1 cellular context compared by ENCODE assay signal in genomic region chr17:57875109-57876022, GRCh38.
A peak's percentile ranks its signal among the peaks of the same experiment; 100 is the strongest.
TF ChIP-seq lines count a peak whose summit lies in the region.

No MANE protein-coding gene starts in this region.

TF ChIP-seq in HepG2, 621 proteins besides CTCF, POLR2A, EP300 and RAD21 (continued from another document and continues in another):
- TF ChIP-seq PAXIP1 (CRISPR knock-in tag; conservative IDR thresholded peaks at IDR 0.05) (peak; percentile 60), ZNF274 (CRISPR knock-in tag; IDR thresholded peaks at IDR 0.05) (0 out of 2 replicates have a peak, but pooled peaks have one; percentile 34), PHF5A (CRISPR knock-in tag; IDR thresholded peaks at IDR 0.05; ENCODE audit: low read depth, unreplicated experiment) (peak; percentile 20), ZFP37 (CRISPR knock-in tag; IDR thresholded peaks at IDR 0.05; ENCODE audit: borderline replicate concordance) (no peak), DMAP1 (CRISPR knock-in tag; IDR thresholded peaks at IDR 0.05) (peak; percentile 61; the same call in 1 of the 2 replicates), ZFP1 (CRISPR knock-in tag; IDR thresholded peaks at IDR 0.05) (peak; percentile 17; the same call in 1 of the 2 replicates), ZNF850 (CRISPR knock-in tag; conservative IDR thresholded peaks at IDR 0.05) (no peak), JUN (CRISPR knock-in tag; IDR thresholded peaks at IDR 0.05) (peak; percentile 81; the same call in 1 of the 2 replicates), PHF8 (CRISPR knock-in tag; IDR thresholded peaks at IDR 0.05) (peak; percentile 49), ZNF33B (CRISPR knock-in tag; IDR thresholded peaks at IDR 0.05) (no peak), ZNF331 (CRISPR knock-in tag; IDR thresholded peaks at IDR 0.05) (0 out of 2 replicates have a peak, but pooled peaks have one; percentile 17), ZNF704 (CRISPR knock-in tag; IDR thresholded peaks at IDR 0.05; ENCODE audit: borderline replicate concordance) (peak; percentile 81; the same call in 1 of the 2 replicates), PITX1 (CRISPR knock-in tag; IDR thresholded peaks at IDR 0.05) (peak; percentile 42; the same call in 1 of the 2 replicates), KDM2A (CRISPR knock-in tag; IDR thresholded peaks at IDR 0.05; ENCODE audit: borderline replicate concordance, low read depth) (peak; percentile 47; the same call in 1 of the 2 replicates), HNF1A (IDR thresholded peaks at IDR 0.05; ENCODE audit: low read depth) (no peak), HNF1A (CRISPR knock-in tag; IDR thresholded peaks at IDR 0.05; ENCODE audit: borderline replicate concordance) (peak; percentile 60), ZBTB7B (CRISPR knock-in tag; IDR thresholded peaks at IDR 0.05) (peak; percentile 62), ZNF768 (CRISPR knock-in tag; IDR thresholded peaks at IDR 0.05) (no peak), ZNF224 (CRISPR knock-in tag; IDR thresholded peaks at IDR 0.05) (no peak), KDM3A (CRISPR knock-in tag; IDR thresholded peaks at IDR 0.05; ENCODE audit: low read depth) (peak; percentile 47; the same call in 1 of the 2 replicates), XRCC5 (optimal IDR thresholded peaks at IDR 0.05; ENCODE audit: low read length) (peak; percentile 83), ASH2L (IDR thresholded peaks at IDR 0.05; ENCODE audit: insufficient read length, low read depth, low read length) (peak; percentile 51), HBP1 (CRISPR knock-in tag; IDR thresholded peaks at IDR 0.05; ENCODE audit: low read depth) (no peak), CHD2 (IDR thresholded peaks at IDR 0.05; ENCODE audit: low read depth, low read length) (peak; percentile 26; the same call in 1 of the 2 replicates), BCL3 (CRISPR knock-in tag; IDR thresholded peaks at IDR 0.05) (no peak), ZNF44 (CRISPR knock-in tag; IDR thresholded peaks at IDR 0.05) (no peak), RORA (CRISPR knock-in tag; IDR thresholded peaks at IDR 0.05) (no peak), JUND (CRISPR knock-in tag; IDR thresholded peaks at IDR 0.05) (0 out of 2 replicates have a peak, but pooled peaks have one; percentile 64), TFAP4 (IDR thresholded peaks at IDR 0.05; ENCODE audit: borderline replicate concordance, low read depth) (peak; percentile 85), HNRNPL (IDR thresholded peaks at IDR 0.05; ENCODE audit: low read depth, low read length) (peak; percentile 94), ZNF451 (CRISPR knock-in tag; IDR thresholded peaks at IDR 0.05) (0 out of 2 replicates have a peak, but pooled peaks have one; percentile 32), ZNF687 (CRISPR knock-in tag; IDR thresholded peaks at IDR 0.05) (peak; percentile 85), ZFP91 (CRISPR knock-in tag; IDR thresholded peaks at IDR 0.05; ENCODE audit: borderline replicate concordance) (peak; percentile 48; the same call in 1 of the 2 replicates), YEATS2 (CRISPR knock-in tag; IDR thresholded peaks at IDR 0.05; ENCODE audit: borderline replicate concordance) (peak; percentile 42; the same call in 1 of the 2 replicates), NBN (conservative IDR thresholded peaks at IDR 0.05) (no peak), SPEN (CRISPR knock-in tag; IDR thresholded peaks at IDR 0.05; ENCODE audit: low read depth) (0 out of 2 replicates have a peak, but pooled peaks have one; percentile 26), MTA1 (CRISPR knock-in tag; IDR thresholded peaks at IDR 0.05; ENCODE audit: borderline replicate concordance) (peak; percentile 69; the same call in 1 of the 2 replicates), BATF2 (CRISPR knock-in tag; IDR thresholded peaks at IDR 0.05) (no peak), ZNF550 (CRISPR knock-in tag; IDR thresholded peaks at IDR 0.05; ENCODE audit: borderline replicate concordance) (no peak)
